Comparison of ENCODE assay signal across 12 cellular contexts in the genomic region with DNA sequence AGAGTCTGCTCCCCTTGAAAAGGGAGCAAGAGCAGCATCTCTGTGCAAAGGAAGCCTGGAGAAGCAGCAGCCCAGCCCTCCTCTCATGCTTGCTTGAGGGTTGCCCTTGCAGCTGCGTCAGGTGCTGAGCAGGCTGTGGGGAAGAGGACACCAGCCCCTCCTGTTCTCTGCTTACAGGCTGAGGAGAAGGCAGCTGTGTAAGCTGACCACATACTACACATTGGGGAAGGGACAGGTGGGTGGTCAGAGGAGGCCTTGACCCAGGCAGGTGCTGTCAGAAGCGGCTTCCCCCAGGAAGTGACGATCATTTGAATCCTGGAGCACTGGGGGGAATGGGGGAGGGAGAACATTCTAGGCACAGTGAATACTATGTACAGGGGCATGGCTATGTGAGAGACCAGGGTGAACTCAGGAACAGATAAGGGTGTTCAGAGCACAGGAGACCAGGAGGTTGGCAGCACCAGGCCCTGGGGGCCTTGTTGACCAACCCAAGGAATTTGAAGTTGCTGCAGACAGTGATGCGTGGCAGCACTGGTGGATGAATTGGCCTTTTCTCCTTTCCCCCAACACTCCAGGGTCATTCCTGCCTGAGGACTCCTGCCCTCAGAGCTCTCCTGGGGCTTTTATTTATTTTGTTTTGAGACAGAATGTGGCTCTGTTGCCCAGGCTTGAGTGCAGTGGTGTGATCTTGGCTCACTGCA. TPM values are rescaled to one million over a fixed set of nuclear protein-coding genes. Genes with fewer than 3 reads are reported as not detected.
DNase-seq lines count a peak whose midpoint lies in the region; ATAC-seq and TF ChIP-seq lines count a peak whose summit lies in the region.
"Had no signal": no experiment of that assay in that cellular context is flagged by ENCODE, and none has a peak within 500 bp of the region (broad histone marks: within the 10 kb centered on the region; RNA-seq: fewer than 3 reads in every experiment).

No MANE protein-coding gene starts in this region.

- BruUV-seq in IMR-90 (replicated peaks; lab: Mats Ljungman, UMichigan) = no TSS peak

- H4K91ac ChIP-seq in IMR-90 (ENCODE audit: insufficient read depth, low read depth, low read length) = no peak overlapping the region; the same call in 1 of the 2 replicates

- peaks cover 0 to 22% of the 10 kb centered on the region in 2 experiments; a peak in 2 of 4 replicates for H3K79me1 ChIP-seq in IMR-90 (ENCODE audit: low read depth in 1 of 2, low read length in 2 of 2)

- H3K23ac ChIP-seq in IMR-90 (ENCODE audit: low read depth, low read length) = no peak overlapping the region

- no peak overlapping the region for H3K4me3 ChIP-seq in CD8-positive, alpha-beta memory T cell (ENCODE audit: low read length)
- H3K4me3 ChIP-seq in IMR-90 (ENCODE audit: insufficient read depth, low read depth, low read length) = no peak overlapping the region
- no peak overlapping the region for H3K4me3 ChIP-seq in naive thymus-derived CD4-positive, alpha-beta T cell (ENCODE audit: low read length)

- H4K5ac ChIP-seq in IMR-90 (ENCODE audit: low read depth, low read length) = no peak overlapping the region

- H3K27ac Mint-ChIP-seq in CD8-positive, alpha-beta memory T cell = peak overlapping the region in 2 of 8 donors; percentile 68 to 82
- H3K27ac Mint-ChIP-seq in naive thymus-derived CD4-positive, alpha-beta T cell = peak overlapping the region in 5 of 9 donors; percentile 5 to 70 (median 47)

- H3K4me1 ChIP-seq in CD8-positive, alpha-beta memory T cell (ENCODE audit: insufficient read depth, low read length) = peaks cover 45% of the 10 kb centered on the region
- H3K4me1 ChIP-seq in IMR-90 (ENCODE audit: control insufficient read depth, insufficient read depth, low read length) = peaks cover 15% of the 10 kb centered on the region
- H3K4me1 ChIP-seq in naive thymus-derived CD4-positive, alpha-beta T cell (ENCODE audit: control insufficient read depth in 2 of 2, insufficient read depth in 2 of 2, low read length in 2 of 2) = peaks cover 18 to 34% of the 10 kb centered on the region in 2 donors

- no peak overlapping the region for H2BK5ac ChIP-seq in IMR-90 (ENCODE audit: low read depth, low read length, poor library complexity, severe bottlenecking)

- in situ Hi-C loops in IMR-90 (cut with MboI; ENCODE audit: low sequenced_read_pairs) = no loop called here

- H3K4me1 Mint-ChIP-seq in CD8-positive, alpha-beta memory T cell = peaks cover 17 to 35% (median 30%) of the 10 kb centered on the region in 3 donors
- H3K4me1 Mint-ChIP-seq in naive thymus-derived CD4-positive, alpha-beta T cell = peaks cover 13 to 44% (median 29%) of the 10 kb centered on the region in 7 donors

- WGBS in IMR-90 (ENCODE audit: extremely low coverage in 2 of 2, insufficient read length in 1 of 2), 2 experiments = 100% methylated on average over 2 of the region's 4 CpGs; no CpG with 5 or more reads in 1 of the 2 experiments

- ATAC-seq in IMR-90 (ENCODE audit: low read depth) (no peak), HG03565 (IDR thresholded peaks at IDR 0.05; ENCODE audit: unreplicated experiment) (no peak)
- no peak for ATAC-seq in naive thymus-derived CD4-positive, alpha-beta T cell

- no peak overlapping the region for H3K4me2 ChIP-seq in IMR-90 (ENCODE audit: low read depth, low read length)

- H2AFZ ChIP-seq in IMR-90 (replicated peaks; ENCODE audit: low read length, poor library complexity) = no peak overlapping the region

- peak overlapping the region; percentile 17; the same call in 1 of the 2 replicates for H2AK5ac ChIP-seq in IMR-90 (ENCODE audit: low read depth, low read length)

- CTCF ChIA-PET in CD8-positive, alpha-beta memory T cell (lab: Charles Lee) = no interaction called here
- CTCF ChIA-PET in IMR-90 (lab: Yijun Ruan, JAX) = no interaction called here
- CTCF ChIA-PET in RWPE1 (lab: Yijun Ruan, JAX) = no interaction called here
- CTCF ChIA-PET in naive thymus-derived CD4-positive, alpha-beta T cell (lab: Charles Lee) = no interaction called here

- 0 out of 2 replicates have a peak overlapping the region, but pooled peaks have one; percentile 31 for H3K4ac ChIP-seq in IMR-90 (ENCODE audit: low read depth, low read length)

- no peaks in the 10 kb centered on the region for H3K27me3 ChIP-seq in CD8-positive, alpha-beta memory T cell (ENCODE audit: insufficient read depth, low read length, poor library complexity, severe bottlenecking)
- no peaks in the 10 kb centered on the region for H3K27me3 ChIP-seq in IMR-90 (ENCODE audit: control insufficient read depth, insufficient read depth, low read length)
- no peaks in the 10 kb centered on the region for H3K27me3 ChIP-seq in naive thymus-derived CD4-positive, alpha-beta T cell (ENCODE audit: control insufficient read depth in 2 of 2, insufficient read depth in 2 of 2, low read length in 2 of 2)

- POLR2A ChIA-PET in CD8-positive, alpha-beta memory T cell (lab: Charles Lee) = no interaction called here
- POLR2A ChIA-PET in IMR-90 (lab: Charles Lee; ENCODE audit: unreplicated experiment) (no interaction called here), RWPE1 (lab: Yijun Ruan, JAX; ENCODE audit: low non-redundant PET) (no interaction called here)
- POLR2A ChIA-PET in naive thymus-derived CD4-positive, alpha-beta T cell (lab: Charles Lee) = no interaction called here

- H3K9me1 ChIP-seq in IMR-90 (ENCODE audit: insufficient read depth, low read length) = peaks cover 13% of the 10 kb centered on the region

- no peak overlapping the region for H3K14ac ChIP-seq in IMR-90 (replicated peaks; ENCODE audit: low read depth, low read length)

- DNase-seq in CD8-positive, alpha-beta memory T cell = no peak
- DNase-seq in IMR-90 (no peak), RWPE1 (ENCODE audit: low spot score) (no peak), inferior parietal cortex (ENCODE audit: extremely low spot score) (no peak), DMS79 (lab: John Stamatoyannopoulos, UW) (no peak)
- DNase-seq in naive thymus-derived CD4-positive, alpha-beta T cell = peak in 1 of 9 donors; percentile 18
- DNase-seq in stimulated activated CD4-positive, alpha-beta T cell treated with anti-CD3 and anti-CD28 coated beads, Interleukin-15, amount 100 ng/mL, for 24 hours = no peak
- DNase-seq: EL; NCI-H446 treated with DMSO at 0.1 percent for 48 hours; stimulated activated naive CD8-positive, alpha-beta T cell treated with anti-CD3 and anti-CD28 coated beads, Interleukin-15, amount 100 ng/mL, for 72 hours; SW 1271 had no signal

- TF ChIP-seq RAD21 in IMR-90 (IDR thresholded peaks at IDR 0.05; ENCODE audit: low read length) = no peak

- no peak overlapping the region for H3K18ac ChIP-seq in IMR-90 (ENCODE audit: low read depth, low read length)

- no peaks in the 10 kb centered on the region for H3K36me3 ChIP-seq in CD8-positive, alpha-beta memory T cell (ENCODE audit: insufficient read depth, low read length)
- H3K36me3 ChIP-seq in IMR-90 (ENCODE audit: control insufficient read depth, insufficient read depth, low read length) = no peaks in the 10 kb centered on the region
- H3K36me3 ChIP-seq in naive thymus-derived CD4-positive, alpha-beta T cell (ENCODE audit: control insufficient read depth in 2 of 3, insufficient read depth in 3 of 3, low read length in 3 of 3) = peaks cover 0 to 9% (median 0%) of the 10 kb centered on the region in 3 experiments

- H4K20me1 ChIP-seq in IMR-90 (ENCODE audit: insufficient read depth, low read length) = peaks cover 13% of the 10 kb centered on the region

- H3K36me3 Mint-ChIP-seq in CD8-positive, alpha-beta memory T cell = peaks cover 0 to 4% (median 0%) of the 10 kb centered on the region in 3 donors
- H3K36me3 Mint-ChIP-seq in naive thymus-derived CD4-positive, alpha-beta T cell = no peaks in the 10 kb centered on the region

- no peak overlapping the region for H4K8ac ChIP-seq in IMR-90 (ENCODE audit: low read depth in 2 of 2, low read length in 2 of 2)

- dilution Hi-C loops in IMR-90 (cut with HindIII; ENCODE audit: low sequenced_read_pairs, unreplicated experiment) = no loop called here

- intact Hi-C loops in IMR-90 (cut with micrococcal nuclease) = no loop called here
- intact Hi-C loops in naive thymus-derived CD4-positive, alpha-beta T cell (cut with micrococcal nuclease) = loop anchor here in 1 of 2 donors (5.0 kb wide), 3 partner anchors 64 to 1126 kb away; partner anchors contain the start of genes BAG5, COA8, MARK3 and SIVA1

- H3K9me3 ChIP-seq in CD8-positive, alpha-beta memory T cell (ENCODE audit: low read length) = no peaks in the 10 kb centered on the region
- no peaks in the 10 kb centered on the region for H3K9me3 ChIP-seq in IMR-90 (ENCODE audit: control insufficient read depth, insufficient read depth, low read length)
- no peaks in the 10 kb centered on the region for H3K9me3 ChIP-seq in naive thymus-derived CD4-positive, alpha-beta T cell (ENCODE audit: control insufficient read depth in 2 of 3, low read length in 3 of 3)

- H3K9me3 Mint-ChIP-seq in CD8-positive, alpha-beta memory T cell = no peaks in the 10 kb centered on the region
- H3K9me3 Mint-ChIP-seq in naive thymus-derived CD4-positive, alpha-beta T cell = peaks cover 0 to 1% (median 0%) of the 10 kb centered on the region in 11 donors
- H3K9me3 Mint-ChIP-seq: stimulated activated naive CD8-positive, alpha-beta T cell treated with anti-CD3 and anti-CD28 coated beads, Interleukin-15, amount 100 ng/mL, for 72 hours had no signal

- TF ChIP-seq CTCF in IMR-90 (conservative IDR thresholded peaks at IDR 0.05; ENCODE audit: low read depth, low read length) (no peak), RWPE1 (conservative IDR thresholded peaks at IDR 0.05; ENCODE audit: low read depth) (no peak)

- H3K27me3 Mint-ChIP-seq in CD8-positive, alpha-beta memory T cell = peaks cover 0 to 2% of the 10 kb centered on the region in 2 donors
- no peaks in the 10 kb centered on the region for H3K27me3 Mint-ChIP-seq in naive thymus-derived CD4-positive, alpha-beta T cell

- no peak overlapping the region for H2BK120ac ChIP-seq in IMR-90 (ENCODE audit: low read depth, low read length)

- no peak overlapping the region for H3K27ac ChIP-seq in CD8-positive, alpha-beta memory T cell (ENCODE audit: low read depth, low read length)
- H3K27ac ChIP-seq in IMR-90 (ENCODE audit: insufficient read depth, low read length) (no peak overlapping the region), RWPE1 (peak overlapping the region; percentile 97)
- H3K27ac ChIP-seq in naive thymus-derived CD4-positive, alpha-beta T cell (ENCODE audit: low read depth, low read length) = no peak overlapping the region

- no peak for TF ChIP-seq POLR2A in IMR-90 (IDR thresholded peaks at IDR 0.05; ENCODE audit: low read depth, low read length)

- H3K9ac ChIP-seq in IMR-90 (ENCODE audit: low read depth, low read length) = no peak overlapping the region

- no peak overlapping the region for H2BK15ac ChIP-seq in IMR-90 (ENCODE audit: low read depth, low read length)

- H3K4me3 Mint-ChIP-seq in CD8-positive, alpha-beta memory T cell = peak overlapping the region in 5 of 7 donors; percentile 46 to 81 (median 70)
- H3K4me3 Mint-ChIP-seq in naive thymus-derived CD4-positive, alpha-beta T cell = peak overlapping the region in 3 of 10 donors; percentile 23 to 81 (median 29)

- H3K56ac ChIP-seq in IMR-90 (ENCODE audit: extremely low read depth, insufficient read depth, low read length) = no peak overlapping the region

- H2AK9ac ChIP-seq in IMR-90 (replicated peaks; ENCODE audit: low read depth, low read length, poor library complexity) = no peak overlapping the region

- H2BK20ac ChIP-seq in IMR-90 (ENCODE audit: low read depth, low read length) = no peak overlapping the region

RNA-seq across cellular contexts. Expression of gene KLC1, which starts 2.7 kb away (rescaled TPM):
- total RNA-seq in CD8-positive, alpha-beta memory T cell = 100 to 1,000 TPM; 141 to 143 TPM
- 92.0 TPM for polyA plus RNA-seq in CD8-positive, alpha-beta memory T cell
- total RNA-seq in IMR-90 (2012; rRNA removed) = 101 and 139 TPM in 2 replicates
- 155 and 157 TPM in 2 replicates for polyA plus RNA-seq in IMR-90 (2012; rRNA removed)
- 202 and 321 TPM in 2 replicates for polyA plus RNA-seq in IMR-90 (2012; cell fraction: cytosol; rRNA removed)
- polyA plus RNA-seq in IMR-90 (2012; cell fraction: nucleus; rRNA removed; ENCODE audit: low replicate concordance) = 401 and 574 TPM in 2 replicates
- total RNA-seq in naive thymus-derived CD4-positive, alpha-beta T cell = 100 to 1,000 TPM; 150 to 268 (median 174) TPM
- 10 to 100 TPM; 65.5 to 75.8 TPM for polyA plus RNA-seq in naive thymus-derived CD4-positive, alpha-beta T cell
